1 cellular context compared by ENCODE assay signal in genomic region chr6:31837612-31838553, GRCh38.
TF ChIP-seq lines count a peak whose summit lies in the region.

No MANE protein-coding gene starts in this region.

TF ChIP-seq in K562, 482 proteins besides CTCF, POLR2A, EP300 and RAD21 (continued from another document and continues in another):
- TF ChIP-seq PREB (CRISPR knock-in tag; IDR thresholded peaks at IDR 0.05) (0 out of 2 replicates have a peak, but pooled peaks have one; percentile 25), RBM39 (optimal IDR thresholded peaks at IDR 0.05; ENCODE audit: low read depth, low read length) (peak; percentile 4), MED1 (CRISPR knock-in tag; IDR thresholded peaks at IDR 0.05; ENCODE audit: borderline replicate concordance) (0 out of 2 replicates have a peak, but pooled peaks have one; percentile 57), WHSC1 (IDR thresholded peaks at IDR 0.05; ENCODE audit: low read length) (no peak), KAT7 (CRISPR knock-in tag; IDR thresholded peaks at IDR 0.05; ENCODE audit: borderline replicate concordance) (peak; percentile 81; the same call in 1 of the 2 replicates), TEAD1 (CRISPR knock-in tag; IDR thresholded peaks at IDR 0.05) (peak in 1 of 2 experiments; percentile 50; a peak in 1 of 4 replicates), ZNF740 (CRISPR knock-in tag; IDR thresholded peaks at IDR 0.05) (no peak), ZNF740 (tag; IDR thresholded peaks at IDR 0.05) (0 out of 4 replicates have a peak, but pooled peaks of 1 of the 2 experiments have one; percentile 53), DEAF1 (CRISPR knock-in tag; IDR thresholded peaks at IDR 0.05) (no peak), HMGN3 (IDR thresholded peaks at IDR 0.05; ENCODE audit: borderline replicate concordance, extremely low read depth, insufficient read length, low read depth, low read length) (no peak), FOXP4 (CRISPR knock-in tag; IDR thresholded peaks at IDR 0.05; ENCODE audit: borderline replicate concordance) (0 out of 2 replicates have a peak, but pooled peaks have one; percentile 60), SREBF2 (CRISPR knock-in tag; IDR thresholded peaks at IDR 0.05) (0 out of 2 replicates have a peak, but pooled peaks have one; percentile 93), REST (CRISPR knock-in tag; IDR thresholded peaks at IDR 0.05; ENCODE audit: low read depth) (no peak), DLX4 (CRISPR knock-in tag; IDR thresholded peaks at IDR 0.05) (0 out of 2 replicates have a peak, but pooled peaks have one; percentile 66), ETS1 (conservative IDR thresholded peaks at IDR 0.05; ENCODE audit: control insufficient read depth, low read depth, low read length) (no peak), ZBTB7A (IDR thresholded peaks at IDR 0.05; ENCODE audit: borderline replicate concordance, control insufficient read depth, low read depth, low read length) (no peak), BCLAF1 (IDR thresholded peaks at IDR 0.05; ENCODE audit: borderline replicate concordance in 1 of 2, control insufficient read depth in 1 of 2, low read depth in 2 of 2, low read length in 1 of 2) (no peak), KDM5B (IDR thresholded peaks at IDR 0.05; ENCODE audit: insufficient replicate concordance, low read depth, low read length) (no peak), CEBPB (tag; IDR thresholded peaks at IDR 0.05) (0 out of 2 replicates have a peak, but pooled peaks have one; percentile 32), HDAC1 (IDR thresholded peaks at IDR 0.05) (no peak), CBX1 (IDR thresholded peaks at IDR 0.05; ENCODE audit: low read depth) (no peak), SUPT5H (IDR thresholded peaks at IDR 0.05) (peak; percentile 51; the same call in 1 of the 2 replicates), KLF10 (CRISPR knock-in tag; IDR thresholded peaks at IDR 0.05) (peak; percentile 80), TBL1XR1 (IDR thresholded peaks at IDR 0.05; ENCODE audit: low read length in 2 of 2) (peak in 1 of 2 experiments; percentile 4; a peak in 1 of 4 replicates), CBFB (CRISPR knock-in tag; IDR thresholded peaks at IDR 0.05) (0 out of 2 replicates have a peak, but pooled peaks have one; percentile 46), CREM (IDR thresholded peaks at IDR 0.05; ENCODE audit: low read depth) (no peak), ERF (CRISPR knock-in tag; IDR thresholded peaks at IDR 0.05) (0 out of 2 replicates have a peak, but pooled peaks have one; percentile 18), STAT5A (IDR thresholded peaks at IDR 0.05; ENCODE audit: borderline replicate concordance, low read length) (peak; percentile 7; the same call in 1 of the 2 replicates), ZNF512 (tag; IDR thresholded peaks at IDR 0.05) (0 out of 2 replicates have a peak, but pooled peaks have one; percentile 19), ZNF41 (CRISPR knock-in tag; conservative IDR thresholded peaks at IDR 0.05) (0 out of 2 replicates have a peak, but pooled peaks have one; percentile 53), MLX (CRISPR knock-in tag; conservative IDR thresholded peaks at IDR 0.05) (0 out of 4 replicates have a peak, but pooled peaks of 1 of the 2 experiments have one; percentile 33), TEAD2 (tag; IDR thresholded peaks at IDR 0.05) (no peak), NFXL1 (CRISPR knock-in tag; IDR thresholded peaks at IDR 0.05) (0 out of 2 replicates have a peak, but pooled peaks have one; percentile 62), RNF2 (IDR thresholded peaks at IDR 0.05) (no peak), SIN3A (IDR thresholded peaks at IDR 0.05; ENCODE audit: borderline replicate concordance in 2 of 2, control insufficient read depth in 1 of 2, low read depth in 2 of 2, low read length in 2 of 2) (peak in 1 of 2 experiments; percentile 13; a peak in 1 of 4 replicates), SNRNP70 (optimal IDR thresholded peaks at IDR 0.05; ENCODE audit: low read depth, low read length) (no peak), CBX3 (IDR thresholded peaks at IDR 0.05; ENCODE audit: borderline replicate concordance in 1 of 2, low read length in 2 of 2) (no peak), DMBX1 (CRISPR knock-in tag; IDR thresholded peaks at IDR 0.05; ENCODE audit: borderline replicate concordance) (no peak), ZNF75A (CRISPR knock-in tag; IDR thresholded peaks at IDR 0.05) (0 out of 2 replicates have a peak, but pooled peaks have one; percentile 10), SIN3B (IDR thresholded peaks at IDR 0.05; ENCODE audit: low read depth) (no peak), GABPB1 (CRISPR knock-in tag; IDR thresholded peaks at IDR 0.05) (peak; percentile 66), POLR2G (IDR thresholded peaks at IDR 0.05; ENCODE audit: low read depth, low read length) (no peak), CHD4 (IDR thresholded peaks at IDR 0.05; ENCODE audit: insufficient read depth, insufficient replicate concordance, low read depth, low read length, poor library complexity, severe bottlenecking) (no peak)
